ENCODE assay signal across 9 cellular contexts in the genomic region with DNA sequence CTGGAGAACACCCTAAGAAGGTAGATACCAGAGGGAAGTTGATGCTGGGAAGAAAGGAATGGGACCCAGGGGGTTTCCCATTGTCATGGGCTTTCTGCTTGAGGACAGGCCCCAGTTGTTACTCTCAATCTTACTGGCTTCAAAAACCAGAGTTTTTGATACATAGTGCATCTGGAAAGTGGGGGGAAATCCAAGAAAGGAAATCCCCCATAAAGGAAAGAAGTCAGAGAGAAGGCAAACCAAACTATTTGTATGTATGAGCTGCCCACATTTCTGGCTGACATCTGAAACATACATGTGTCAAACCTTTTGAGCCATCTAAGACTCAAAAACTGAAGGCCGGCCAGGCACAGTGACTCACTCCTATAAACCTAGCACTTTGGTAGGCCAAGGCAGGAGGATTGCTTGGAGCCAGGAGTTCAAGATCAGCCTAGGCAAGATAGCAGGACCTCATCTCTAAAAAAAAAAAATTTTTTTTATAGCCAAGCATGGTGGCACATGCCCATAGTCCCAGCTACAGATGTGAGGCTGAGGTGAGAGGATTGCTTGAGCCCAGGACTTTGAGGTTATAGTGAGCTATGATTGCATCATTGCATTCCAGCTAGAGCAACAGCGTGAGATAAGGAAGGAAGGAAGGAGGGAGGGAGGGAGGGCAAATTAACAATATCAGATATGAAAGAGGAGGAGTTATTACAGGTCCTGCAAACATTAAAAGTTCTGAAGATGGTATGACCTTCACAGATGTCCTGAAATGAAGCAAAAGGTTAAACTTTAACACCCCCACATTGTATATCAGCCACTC. TPM values are rescaled to one million over a fixed set of nuclear protein-coding genes. Genes with fewer than 3 reads are reported as not detected.
DNase-seq lines count a peak whose midpoint lies in the region; ATAC-seq lines count a peak whose summit lies in the region.
"Had no signal": no experiment of that assay in that cellular context is flagged by ENCODE, and none has a peak within 500 bp of the region (broad histone marks: within the 10 kb centered on the region; RNA-seq: fewer than 3 reads in every experiment).

No MANE protein-coding gene starts in this region.

- in situ Hi-C loops in HAP-1 (cut with MboI; ENCODE audit: low sequenced_read_pairs): no loop called here

- peak; percentile 57 for ATAC-seq in GM18519 (IDR thresholded peaks at IDR 0.05; ENCODE audit: low FRiP score, unreplicated experiment)

- 0 out of 2 replicates have a peak, but pooled peaks cover 2% of the 10 kb centered on the region for H3K9me3 ChIP-seq in HAP-1
- H3K9me3 ChIP-seq: thoracic aorta had no signal

- no peaks in the 10 kb centered on the region; the same call in 1 of the 2 replicates for H3K27me3 ChIP-seq in HAP-1 (ENCODE audit: low read depth)

- no peaks in the 10 kb centered on the region for H3K36me3 ChIP-seq in HAP-1 (replicated peaks)
- H3K36me3 ChIP-seq: thoracic aorta had no signal

- peak; percentile 15 for DNase-seq in HCEC 1CT
- DNase-seq in MV-4-11 (lab: John Stamatoyannopoulos, UW): peak; percentile 64
- DNase-seq in lung microvascular endothelial cell (ENCODE audit: low read depth in 2 of 2): peak; percentile 14 to 53
- no peak for DNase-seq in amniotic stem cell (lab: John Stamatoyannopoulos, UW)
- no peak for DNase-seq in activated CD4-positive, CD25-positive, alpha-beta regulatory T cell (lab: John Stamatoyannopoulos, UW)
- no peak for DNase-seq in GM19240 (ENCODE audit: insufficient read length, low spot score)
- no peak for DNase-seq in HAP-1 (ENCODE audit: low spot score in 2 of 2)

- H3K4me1 ChIP-seq in HAP-1: no peaks in the 10 kb centered on the region

- H3K4me3 ChIP-seq in HAP-1: no peak overlapping the region
- H3K4me3 ChIP-seq: thoracic aorta had no signal

RNA-seq across cellular contexts. Expression of a gene that starts 6.7 kb away (rescaled TPM):
- total RNA-seq in lung microvascular endothelial cell: 27.0 and 29.4 TPM in 2 replicates

RNA-seq across cellular contexts. Expression of a gene that starts 22.5 kb away (rescaled TPM):
- 20.0 and 21.6 TPM in 2 replicates for total RNA-seq in lung microvascular endothelial cell

Comparison
In these comparisons a context has a peak if more than half of its experiments do, and no peak if none do; other contexts are left out.
1. DNase-seq: peak in HCEC 1CT (single experiment), MV-4-11 (single experiment) and lung microvascular endothelial cell (2 of 2); none in amniotic stem cell (single experiment), activated CD4-positive, CD25-positive, alpha-beta regulatory T cell (0 of 4), GM19240 (single experiment) and HAP-1 (0 of 2).